2 cellular contexts compared by ENCODE assay signal in the genomic region with DNA sequence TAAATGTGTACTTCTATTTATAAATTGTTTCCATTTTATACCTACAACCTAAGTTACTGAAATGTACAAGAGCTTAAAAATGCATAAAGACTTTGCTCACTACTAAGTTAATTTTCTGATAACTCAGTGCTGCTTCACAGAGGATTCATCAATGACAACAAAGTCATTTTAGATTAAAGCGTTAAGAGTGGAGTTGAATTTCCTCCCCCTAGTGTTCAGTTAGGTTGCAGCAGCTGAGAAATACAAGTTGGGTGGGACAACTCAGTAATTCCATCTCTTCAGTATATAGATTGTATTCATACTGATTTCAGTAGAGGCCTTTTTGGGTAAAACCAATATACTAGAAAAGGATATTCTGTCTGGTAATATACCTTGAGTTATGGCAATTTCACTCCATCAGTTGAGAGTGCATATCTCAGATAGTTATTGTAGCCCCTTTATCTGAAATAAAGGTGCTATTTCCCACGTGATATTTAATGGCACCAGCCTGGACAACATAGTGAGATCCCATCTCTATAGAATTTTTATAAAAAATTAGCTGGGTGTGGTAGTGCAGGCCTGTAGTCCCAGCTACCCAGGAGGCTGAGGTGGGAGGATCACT.
TF ChIP-seq lines count a peak whose summit lies in the region.

No MANE protein-coding gene starts in this region.

TF ChIP-seq in Ishikawa, 13 proteins besides CTCF, POLR2A, EP300 and RAD21 (continued from another document):
- TF ChIP-seq REST (IDR thresholded peaks at IDR 0.05; ENCODE audit: low read depth) = no peak
- no peak for TF ChIP-seq FOXM1 (IDR thresholded peaks at IDR 0.05; ENCODE audit: borderline replicate concordance, low read depth)
TF ChIP-seq in Ishikawa: peak in this region for 0.

TF ChIP-seq in SK-N-SH treated with all-trans-retinoic acid at 6 μM for 48 hours, 23 proteins besides CTCF, POLR2A, EP300 and RAD21 (continued from another document):
- TF ChIP-seq, protein P1, sequence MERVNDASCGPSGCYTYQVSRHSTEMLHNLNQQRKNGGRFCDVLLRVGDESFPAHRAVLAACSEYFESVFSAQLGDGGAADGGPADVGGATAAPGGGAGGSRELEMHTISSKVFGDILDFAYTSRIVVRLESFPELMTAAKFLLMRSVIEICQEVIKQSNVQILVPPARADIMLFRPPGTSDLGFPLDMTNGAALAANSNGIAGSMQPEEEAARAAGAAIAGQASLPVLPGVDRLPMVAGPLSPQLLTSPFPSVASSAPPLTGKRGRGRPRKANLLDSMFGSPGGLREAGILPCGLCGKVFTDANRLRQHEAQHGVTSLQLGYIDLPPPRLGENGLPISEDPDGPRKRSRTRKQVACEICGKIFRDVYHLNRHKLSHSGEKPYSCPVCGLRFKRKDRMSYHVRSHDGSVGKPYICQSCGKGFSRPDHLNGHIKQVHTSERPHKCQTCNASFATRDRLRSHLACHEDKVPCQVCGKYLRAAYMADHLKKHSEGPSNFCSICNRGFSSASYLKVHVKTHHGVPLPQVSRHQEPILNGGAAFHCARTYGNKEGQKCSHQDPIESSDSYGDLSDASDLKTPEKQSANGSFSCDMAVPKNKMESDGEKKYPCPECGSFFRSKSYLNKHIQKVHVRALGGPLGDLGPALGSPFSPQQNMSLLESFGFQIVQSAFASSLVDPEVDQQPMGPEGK (CRISPR knock-in tag; IDR thresholded peaks at IDR 0.05; ENCODE audit: borderline replicate concordance) = no peak
- no peak for TF ChIP-seq SNAI2 (CRISPR knock-in tag; IDR thresholded peaks at IDR 0.05)
- no peak for TF ChIP-seq ISL1 (CRISPR knock-in tag; IDR thresholded peaks at IDR 0.05)
- no peak for TF ChIP-seq ZNF8 (CRISPR knock-in tag; IDR thresholded peaks at IDR 0.05)
- TF ChIP-seq ZC3H10 (CRISPR knock-in tag; IDR thresholded peaks at IDR 0.05) = no peak
- no peak for TF ChIP-seq CSDC2 (CRISPR knock-in tag; IDR thresholded peaks at IDR 0.05)
- no peak for TF ChIP-seq PPARA (CRISPR knock-in tag; IDR thresholded peaks at IDR 0.05; ENCODE audit: borderline replicate concordance)
- no peak for TF ChIP-seq TCF4 (CRISPR knock-in tag; IDR thresholded peaks at IDR 0.05; ENCODE audit: borderline replicate concordance)
- TF ChIP-seq, protein P2, sequence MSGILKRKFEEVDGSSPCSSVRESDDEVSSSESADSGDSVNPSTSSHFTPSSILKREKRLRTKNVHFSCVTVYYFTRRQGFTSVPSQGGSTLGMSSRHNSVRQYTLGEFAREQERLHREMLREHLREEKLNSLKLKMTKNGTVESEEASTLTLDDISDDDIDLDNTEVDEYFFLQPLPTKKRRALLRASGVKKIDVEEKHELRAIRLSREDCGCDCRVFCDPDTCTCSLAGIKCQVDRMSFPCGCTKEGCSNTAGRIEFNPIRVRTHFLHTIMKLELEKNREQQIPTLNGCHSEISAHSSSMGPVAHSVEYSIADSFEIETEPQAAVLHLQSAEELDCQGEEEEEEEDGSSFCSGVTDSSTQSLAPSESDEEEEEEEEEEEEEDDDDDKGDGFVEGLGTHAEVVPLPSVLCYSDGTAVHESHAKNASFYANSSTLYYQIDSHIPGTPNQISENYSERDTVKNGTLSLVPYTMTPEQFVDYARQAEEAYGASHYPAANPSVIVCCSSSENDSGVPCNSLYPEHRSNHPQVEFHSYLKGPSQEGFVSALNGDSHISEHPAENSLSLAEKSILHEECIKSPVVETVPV (CRISPR knock-in tag; IDR thresholded peaks at IDR 0.05) = no peak
- TF ChIP-seq CREB5 (CRISPR knock-in tag; IDR thresholded peaks at IDR 0.05; ENCODE audit: low read depth) = no peak
- TF ChIP-seq ZNF565 (CRISPR knock-in tag; conservative IDR thresholded peaks at IDR 0.05; ENCODE audit: low read depth) = no peak
- no peak for TF ChIP-seq ZFP30 (CRISPR knock-in tag; IDR thresholded peaks at IDR 0.05)
- no peak for TF ChIP-seq GLIS3 (CRISPR knock-in tag; IDR thresholded peaks at IDR 0.05)
- TF ChIP-seq OSR1 (CRISPR knock-in tag; IDR thresholded peaks at IDR 0.05) = no peak
